15 cellular contexts compared by ENCODE assay signal in the genomic region with DNA sequence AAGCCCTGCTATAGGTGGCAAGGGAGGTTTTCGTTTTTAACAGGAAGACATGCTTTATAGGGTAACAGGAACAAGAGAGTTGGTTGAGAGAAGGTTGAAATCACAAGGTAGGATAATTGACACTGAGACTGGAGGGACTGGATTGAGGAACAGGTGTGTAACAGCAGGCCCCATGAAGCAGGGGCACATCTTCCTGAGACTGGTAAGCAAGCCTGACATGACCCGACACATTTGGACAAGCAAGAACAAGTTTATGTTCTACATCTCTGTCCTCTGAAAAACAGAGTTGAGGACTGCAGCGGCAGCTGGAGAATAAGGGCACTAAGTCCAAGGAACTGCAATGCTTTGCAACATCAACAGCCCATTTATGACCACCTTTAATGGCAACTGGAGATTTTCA. TPM values are rescaled to one million over a fixed set of nuclear protein-coding genes. Genes with fewer than 3 reads are reported as not detected.
DNase-seq lines count a peak whose midpoint lies in the region; ATAC-seq, FAIRE-seq and TF ChIP-seq lines count a peak whose summit lies in the region.
"Had no signal": no experiment of that assay in that cellular context is flagged by ENCODE, and none has a peak within 500 bp of the region (broad histone marks: within the 10 kb centered on the region; RNA-seq: fewer than 3 reads in every experiment).

No MANE protein-coding gene starts in this region.

- H3K4me2 ChIP-seq in HepG2 (ENCODE audit: low read depth, low read length) = no peak overlapping the region
- peak overlapping the region; percentile 15 for H3K4me2 ChIP-seq in fibroblast of lung (ENCODE audit: extremely low read depth, insufficient read depth, low read length)

- no TSS peak for BruUV-seq in HepG2 (replicated peaks; lab: Mats Ljungman, UMichigan)

- peaks cover 35% of the 10 kb centered on the region for H3K4me1 ChIP-seq in HepG2 (ENCODE audit: insufficient read depth, low read length)
- peaks cover 0 to 7% (median 3%) of the 10 kb centered on the region in 4 donors for H3K4me1 ChIP-seq in right lobe of liver
- H3K4me1 ChIP-seq in fibroblast of lung (ENCODE audit: control insufficient read depth, extremely low read depth, insufficient read depth, low read length) = peaks cover 15% of the 10 kb centered on the region
- H3K4me1 ChIP-seq in thyroid gland = peaks cover 3 to 16% of the 10 kb centered on the region in 2 donors

- H3K9me3 ChIP-seq in HepG2 (ENCODE audit: low read length) (no peaks in the 10 kb centered on the region), right lobe of liver (no peaks in the 10 kb centered on the region), fibroblast of lung (ENCODE audit: control insufficient read depth, insufficient read depth, low read depth, low read length) (no peaks in the 10 kb centered on the region), thyroid gland (no peaks in the 10 kb centered on the region)
- H3K9me3 ChIP-seq: adrenal gland, psoas muscle had no signal

- TF ChIP-seq POLR2A in HepG2 (IDR thresholded peaks at IDR 0.05; ENCODE audit: insufficient read depth in 1 of 2, low read depth in 2 of 2, low read length in 2 of 2) = no peak
- TF ChIP-seq POLR2A in right lobe of liver (IDR thresholded peaks at IDR 0.05) = no peak
- no peak for TF ChIP-seq POLR2A in thyroid gland (IDR thresholded peaks at IDR 0.05)

- H3K36me3 ChIP-seq in HepG2 (replicated peaks in 1 of 2; ENCODE audit: control insufficient read depth in 1 of 2, insufficient read depth in 2 of 2, low read length in 2 of 2) (peaks cover 3 to 36% of the 10 kb centered on the region in 2 experiments), right lobe of liver (peaks cover 15 to 75% (median 49%) of the 10 kb centered on the region in 4 donors), fibroblast of lung (ENCODE audit: control insufficient read depth, insufficient read depth, low read length) (peaks cover 27% of the 10 kb centered on the region), thyroid gland (peaks cover 67 to 72% of the 10 kb centered on the region in 2 donors)

- FAIRE-seq in HepG2 (lab: Jason Lieb, UNC) = peak; percentile 39
- FAIRE-seq: H1 had no signal

- H2AFZ ChIP-seq in HepG2 (ENCODE audit: low read length) (no peak overlapping the region), fibroblast of lung (ENCODE audit: low read length) (no peak overlapping the region)

- H3K27me3 ChIP-seq in HepG2 (ENCODE audit: control insufficient read depth in 1 of 2, insufficient read depth in 2 of 2, low read length in 2 of 2) (no peaks in the 10 kb centered on the region), right lobe of liver (no peaks in the 10 kb centered on the region), fibroblast of lung (ENCODE audit: control insufficient read depth, insufficient read depth, low read length) (no peaks in the 10 kb centered on the region), thyroid gland (no peaks in the 10 kb centered on the region)
- H3K27me3 ChIP-seq: adrenal gland had no signal

- WGBS in HepG2 (ENCODE audit: low lambda C conversion rate) = 94% methylated on average over 1 of the region's 3 CpGs
- WGBS in right lobe of liver (ENCODE audit: insufficient coverage, low coverage, low lambda C conversion rate, missing lambda C conversion rate) = 91% methylated on average over 3 of the region's 3 CpGs
- WGBS in thyroid gland, 2 donors = 72 to 89% methylated on average over 2 to 3 of the region's 3 CpGs

- no peaks in the 10 kb centered on the region for H3K9me3 Mint-ChIP-seq in T-cell

- H4K20me1 ChIP-seq in HepG2 (ENCODE audit: insufficient read depth, low read length) = peaks cover 20% of the 10 kb centered on the region; the same call in 1 of the 2 replicates
- peaks cover 7% of the 10 kb centered on the region for H4K20me1 ChIP-seq in fibroblast of lung (ENCODE audit: control insufficient read depth, extremely low read depth, insufficient read depth, low read length)

- TF ChIP-seq CTCF in HepG2 (CRISPR knock-in tag; IDR thresholded peaks at IDR 0.05) (no peak), right lobe of liver (IDR thresholded peaks at IDR 0.05) (no peak), fibroblast of lung (conservative IDR thresholded peaks at IDR 0.05 in 1 of 2, IDR thresholded peaks at IDR 0.05 in 1 of 2; ENCODE audit: low read depth in 1 of 2, low read length in 2 of 2) (no peak), thyroid gland (IDR thresholded peaks at IDR 0.05) (no peak)

- POLR2A ChIA-PET in HepG2 (lab: Yijun Ruan, JAX) (no interaction called here), T-cell (lab: Charles Lee) (no interaction called here)

- no peak overlapping the region for H3K4me3 ChIP-seq in HepG2 (replicated peaks in 1 of 3; ENCODE audit: insufficient read depth in 1 of 3, low read depth in 2 of 3, low read length in 3 of 3)
- H3K4me3 ChIP-seq in right lobe of liver = no peak overlapping the region
- no peak overlapping the region for H3K4me3 ChIP-seq in fibroblast of lung (replicated peaks in 1 of 4; ENCODE audit: control extremely low read depth in 1 of 4, insufficient read depth in 1 of 4, low read depth in 3 of 4, low read length in 4 of 4)
- H3K4me3 ChIP-seq in thyroid gland (replicated peaks in 1 of 3) = no peak overlapping the region
- H3K4me3 ChIP-seq: adrenal gland, psoas muscle had no signal

- no peaks in the 10 kb centered on the region for H3K27me3 Mint-ChIP-seq in T-cell

- ATAC-seq in HepG2 (no peak), right lobe of liver (no peak), T-cell (replicated peaks in 1 of 4) (no peak)

- peaks cover 26% of the 10 kb centered on the region for H3K79me2 ChIP-seq in HepG2 (ENCODE audit: insufficient read depth, low read length)
- H3K79me2 ChIP-seq in fibroblast of lung (ENCODE audit: control insufficient read depth, insufficient read depth, low read length) = peaks cover 36% of the 10 kb centered on the region

- H3K4me1 Mint-ChIP-seq in T-cell = peaks cover 47 to 67% (median 59%) of the 10 kb centered on the region in 3 donors

- no peak for DNase-seq in HepG2 (ENCODE audit: low spot score)
- DNase-seq in right lobe of liver = no peak
- no peak for DNase-seq in T-cell
- DNase-seq in fibroblast of lung (ENCODE audit: low read depth in 2 of 2) = no peak
- no peak for DNase-seq in amygdala (lab: John Stamatoyannopoulos, UW)
- no peak for DNase-seq in EL
- DNase-seq in thyroid gland = no peak
- no peak for DNase-seq in NCI-H345 (lab: John Stamatoyannopoulos, UW)
- DNase-seq: adrenal gland, C1 segment of cervical spinal cord, foreskin fibroblast, midbrain, MM.1S, psoas muscle had no signal

- intact Hi-C loops in HepG2 (cut with micrococcal nuclease; ENCODE audit: unreplicated experiment) = no loop called here
- intact Hi-C loops in right lobe of liver (cut with DNase I) = no loop called here
- intact Hi-C loops in thyroid gland (cut with DNase I) = loop anchor here (10.0 kb wide), 1 partner anchor 267 kb away; no protein-coding TSS in a partner anchor

- CTCF ChIA-PET in HepG2 (lab: Yijun Ruan, JAX; ENCODE audit: low intra/inter-chr PET ratio, low total read pairs) = no interaction called here
- CTCF ChIA-PET in T-cell (lab: Charles Lee) = no interaction called here

- no peak overlapping the region for H3K27ac ChIP-seq in HepG2 (ENCODE audit: extremely low read length, insufficient read depth, low read length)
- no peak overlapping the region for H3K27ac ChIP-seq in right lobe of liver
- H3K27ac ChIP-seq in fibroblast of lung (ENCODE audit: insufficient read depth, low read length) = no peak overlapping the region
- H3K27ac ChIP-seq in thyroid gland = no peak overlapping the region
- H3K27ac ChIP-seq: adrenal gland had no signal

- H3K36me3 Mint-ChIP-seq in T-cell = peaks cover 45% of the 10 kb centered on the region

- H3K9ac ChIP-seq in HepG2 (ENCODE audit: insufficient read depth, low read depth, low read length) (no peak overlapping the region), fibroblast of lung (ENCODE audit: insufficient read depth, low read length) (no peak overlapping the region)

- H3K27ac Mint-ChIP-seq in T-cell = peak overlapping the region; percentile 19 to 59

- H3K4me3 Mint-ChIP-seq in T-cell = no peak overlapping the region

- in situ Hi-C loops in HepG2 (cut with HindIII; ENCODE audit: extremely low pct_ligation_motif_present, low pct_unique_long_range_greater_than_20kb) = no loop called here

- TF ChIP-seq RAD21 in HepG2 (CRISPR knock-in tag; IDR thresholded peaks at IDR 0.05) = no peak

- TF ChIP-seq EP300 in HepG2 (IDR thresholded peaks at IDR 0.05; ENCODE audit: low read depth in 2 of 2, low read length in 2 of 2) (no peak), HepG2 (CRISPR knock-in tag; IDR thresholded peaks at IDR 0.05; ENCODE audit: borderline replicate concordance) (no peak)

RNA-seq across cellular contexts. Expression of gene RPS4X, which starts 5.2 kb away (rescaled TPM):
- total RNA-seq in HepG2 (2016; rRNA removed; fragmentation: Illumina TruSeq; extraction: Trizol) (796 and 972 TPM in 2 replicates), right lobe of liver (100 to 1,000 TPM; 227 to 432 (median 340) TPM), T-cell (1,000 to 10,000 TPM; 1,254 to 2,149 (median 1,425) TPM), fibroblast of lung (776 and 877 TPM in 2 replicates), thyroid gland (1,000 to 10,000 TPM in 1 of 4 donors, 100 to 1,000 TPM in 3; 602 to 1,253 (median 805) TPM)
- total RNA-seq in HepG2 (2016; cell fraction: cytosol; rRNA removed; fragmentation: Illumina TruSeq; extraction: Trizol; ENCODE audit: low read depth) = 1,084 and 1,255 TPM in 2 replicates
- 778 and 945 TPM in 2 replicates for total RNA-seq in HepG2 (2016; cell fraction: insoluble cytoplasmic fraction; rRNA removed; fragmentation: Illumina TruSeq; extraction: Trizol)
- total RNA-seq in HepG2 (2016; cell fraction: membrane; rRNA removed; fragmentation: Illumina TruSeq; extraction: Trizol) = 1,905 and 2,048 TPM in 2 replicates
- total RNA-seq in HepG2 (2016; cell fraction: nucleus; rRNA removed; fragmentation: Illumina TruSeq; extraction: Trizol) = 275 and 295 TPM in 2 replicates
- polyA plus RNA-seq in HepG2 (2011; rRNA removed) (1,199 and 1,289 TPM in 2 replicates), fibroblast of lung (1,529 and 2,318 TPM in 2 replicates)
- 1,509 and 1,662 TPM in 2 replicates for polyA plus RNA-seq in HepG2 (2011; cell fraction: cytosol; rRNA removed)
- polyA plus RNA-seq in HepG2 (2011; cell fraction: nucleus; rRNA removed) = 301 and 377 TPM in 2 replicates
- 1,270 and 1,395 TPM in 2 replicates for polyA plus RNA-seq in HepG2 (2012)
- polyA plus RNA-seq in HepG2 (2016; cell fraction: cytosol; fragmentation: Illumina TruSeq; extraction: Trizol; ENCODE audit: low read depth) = 1,609 and 1,819 TPM in 2 replicates
- polyA plus RNA-seq in HepG2 (2016; cell fraction: insoluble cytoplasmic fraction; fragmentation: Illumina TruSeq; extraction: Trizol; ENCODE audit: low read depth) = 1,262 and 1,290 TPM in 2 replicates
- 2,384 and 2,506 TPM in 2 replicates for polyA plus RNA-seq in HepG2 (2016; cell fraction: membrane; fragmentation: Illumina TruSeq; extraction: Trizol; ENCODE audit: low read depth)
- 573 and 598 TPM in 2 replicates for polyA plus RNA-seq in HepG2 (2016; cell fraction: nucleus; fragmentation: Illumina TruSeq; extraction: Trizol; ENCODE audit: insufficient read depth, low read depth)
- 414 and 1,377 TPM in 2 replicates for polyA minus RNA-seq in HepG2 (2011; rRNA and poly(A)+ RNA removed; ENCODE audit: low replicate concordance)
- 414 and 464 TPM in 2 replicates for polyA minus RNA-seq in HepG2 (2011; cell fraction: cytosol; rRNA and poly(A)+ RNA removed)
- 140 and 217 TPM in 2 replicates for polyA minus RNA-seq in HepG2 (2011; cell fraction: nucleus; rRNA and poly(A)+ RNA removed)
- polyA plus RNA-seq in fibroblast of lung (2012) = 1,000 and 1,340 TPM in 2 replicates
- polyA minus RNA-seq in fibroblast of lung (ENCODE audit: low replicate concordance) = 441 and 532 TPM in 2 replicates

RNA-seq across cellular contexts. Expression of gene ERCC6L, which starts 33.0 kb away (rescaled TPM):
- total RNA-seq in HepG2 (2016; rRNA removed; fragmentation: Illumina TruSeq; extraction: Trizol) (9.5 and 15.6 TPM in 2 replicates), right lobe of liver (under 1 TPM in 4 of 6 experiments, not detected in 2; 0.09 to 0.62 (median 0.30) TPM), T-cell (1 to 10 TPM in 1 of 5 donors, under 1 TPM in 4; 0.07 to 1.1 (median 0.30) TPM), fibroblast of lung (0.66 TPM in 1 of 2 replicates, not detected in the other), thyroid gland (under 1 TPM in 1 of 4 donors, not detected in 3; 0.13 TPM)
- total RNA-seq in HepG2 (2016; cell fraction: cytosol; rRNA removed; fragmentation: Illumina TruSeq; extraction: Trizol; ENCODE audit: low read depth) = 0.51 and 0.53 TPM in 2 replicates
- 8.9 and 15.0 TPM in 2 replicates for total RNA-seq in HepG2 (2016; cell fraction: insoluble cytoplasmic fraction; rRNA removed; fragmentation: Illumina TruSeq; extraction: Trizol)
- 2.8 and 3.0 TPM in 2 replicates for total RNA-seq in HepG2 (2016; cell fraction: membrane; rRNA removed; fragmentation: Illumina TruSeq; extraction: Trizol)
- 6.5 and 7.0 TPM in 2 replicates for total RNA-seq in HepG2 (2016; cell fraction: nucleus; rRNA removed; fragmentation: Illumina TruSeq; extraction: Trizol)
- polyA plus RNA-seq in HepG2 (2011; rRNA removed) (0.47 and 0.86 TPM in 2 replicates), fibroblast of lung (1.7 and 6.6 TPM in 2 replicates)
- polyA plus RNA-seq in HepG2 (2011; cell fraction: cytosol; rRNA removed) = 0.35 and 0.44 TPM in 2 replicates
- polyA plus RNA-seq in HepG2 (2011; cell fraction: nucleus; rRNA removed) = 0.31 and 0.34 TPM in 2 replicates
- 0.69 and 2.0 TPM in 2 replicates for polyA plus RNA-seq in HepG2 (2012)
- 0.15 and 0.16 TPM in 2 replicates for polyA plus RNA-seq in HepG2 (2016; cell fraction: cytosol; fragmentation: Illumina TruSeq; extraction: Trizol; ENCODE audit: low read depth)
- 9.3 and 9.9 TPM in 2 replicates for polyA plus RNA-seq in HepG2 (2016; cell fraction: insoluble cytoplasmic fraction; fragmentation: Illumina TruSeq; extraction: Trizol; ENCODE audit: low read depth)
- polyA plus RNA-seq in HepG2 (2016; cell fraction: membrane; fragmentation: Illumina TruSeq; extraction: Trizol; ENCODE audit: low read depth) = 0.56 and 0.79 TPM in 2 replicates
- 5.2 and 5.3 TPM in 2 replicates for polyA plus RNA-seq in HepG2 (2016; cell fraction: nucleus; fragmentation: Illumina TruSeq; extraction: Trizol; ENCODE audit: insufficient read depth, low read depth)
- polyA minus RNA-seq in HepG2 (2011; rRNA and poly(A)+ RNA removed; ENCODE audit: low replicate concordance) = 0.68 and 2.3 TPM in 2 replicates
- 1.1 and 1.7 TPM in 2 replicates for polyA minus RNA-seq in HepG2 (2011; cell fraction: cytosol; rRNA and poly(A)+ RNA removed)
- 2.2 TPM in 2 replicates for polyA minus RNA-seq in HepG2 (2011; cell fraction: nucleus; rRNA and poly(A)+ RNA removed)
- 1.2 and 5.0 TPM in 2 replicates for polyA plus RNA-seq in fibroblast of lung (2012)
- 0.15 TPM in 1 of 2 replicates, not detected in the other for polyA minus RNA-seq in fibroblast of lung (ENCODE audit: low replicate concordance)

RNA-seq across cellular contexts. Expression of gene CITED1, which starts 33.9 kb away (rescaled TPM):
- total RNA-seq in HepG2 (2016; rRNA removed; fragmentation: Illumina TruSeq; extraction: Trizol) = not detected in 2 replicates
- total RNA-seq in HepG2 (2016; cell fraction: cytosol; rRNA removed; fragmentation: Illumina TruSeq; extraction: Trizol; ENCODE audit: low read depth) = not detected in 2 replicates
- not detected in 2 replicates for total RNA-seq in HepG2 (2016; cell fraction: insoluble cytoplasmic fraction; rRNA removed; fragmentation: Illumina TruSeq; extraction: Trizol)
- total RNA-seq in HepG2 (2016; cell fraction: membrane; rRNA removed; fragmentation: Illumina TruSeq; extraction: Trizol) = 0.34 TPM in 1 of 2 replicates, not detected in the other
- total RNA-seq in HepG2 (2016; cell fraction: nucleus; rRNA removed; fragmentation: Illumina TruSeq; extraction: Trizol) = 0.53 TPM in 1 of 2 replicates, not detected in the other
- polyA plus RNA-seq in HepG2 (2011; rRNA removed) = 0.09 TPM in 1 of 2 replicates, not detected in the other
- 0.15 TPM in 1 of 2 replicates, not detected in the other for polyA plus RNA-seq in HepG2 (2011; cell fraction: cytosol; rRNA removed)
- polyA plus RNA-seq in HepG2 (2011; cell fraction: nucleus; rRNA removed) = 0.29 TPM in 1 of 2 replicates, not detected in the other
- not detected in 2 replicates for polyA plus RNA-seq in HepG2 (2012)
- 0.27 and 0.35 TPM in 2 replicates for polyA plus RNA-seq in HepG2 (2016; cell fraction: cytosol; fragmentation: Illumina TruSeq; extraction: Trizol; ENCODE audit: low read depth)
- polyA plus RNA-seq in HepG2 (2016; cell fraction: insoluble cytoplasmic fraction; fragmentation: Illumina TruSeq; extraction: Trizol; ENCODE audit: low read depth) = not detected in 2 replicates
- polyA plus RNA-seq in HepG2 (2016; cell fraction: membrane; fragmentation: Illumina TruSeq; extraction: Trizol; ENCODE audit: low read depth) = not detected in 2 replicates
- 0.77 TPM in 1 of 2 replicates, not detected in the other for polyA plus RNA-seq in HepG2 (2016; cell fraction: nucleus; fragmentation: Illumina TruSeq; extraction: Trizol; ENCODE audit: insufficient read depth, low read depth)
- polyA minus RNA-seq in HepG2 (2011; rRNA and poly(A)+ RNA removed; ENCODE audit: low replicate concordance) = 0.38 and 1.3 TPM in 2 replicates
- polyA minus RNA-seq in HepG2 (2011; cell fraction: cytosol; rRNA and poly(A)+ RNA removed) = not detected in 2 replicates
- not detected in 2 replicates for polyA minus RNA-seq in HepG2 (2011; cell fraction: nucleus; rRNA and poly(A)+ RNA removed)
- not detected for total RNA-seq in right lobe of liver
- total RNA-seq in T-cell = not detected
- 0.17 TPM in 1 of 2 replicates, not detected in the other for total RNA-seq in fibroblast of lung
- not detected in 2 replicates for polyA plus RNA-seq in fibroblast of lung
- 0.20 TPM in 1 of 2 replicates, not detected in the other for polyA plus RNA-seq in fibroblast of lung (2012)
- polyA minus RNA-seq in fibroblast of lung (ENCODE audit: low replicate concordance) = 1.2 TPM in 1 of 2 replicates, not detected in the other
- total RNA-seq in thyroid gland = 10 to 100 TPM in 2 of 4 donors, 1 to 10 TPM in 2; 5.5 to 29.9 (median 17.5) TPM
